ENCODE assay signal across 9 cellular contexts in genomic region chr5:142726188-142726731, GRCh38. TPM values are rescaled to one million over a fixed set of nuclear protein-coding genes. Genes with fewer than 3 reads are reported as not detected.
DNase-seq lines count a peak whose midpoint lies in the region; ATAC-seq and FAIRE-seq lines count a peak whose summit lies in the region.
"Had no signal": no experiment of that assay in that cellular context is flagged by ENCODE, and none has a peak within 500 bp of the region (broad histone marks: within the 10 kb centered on the region; RNA-seq: fewer than 3 reads in every experiment).

No MANE protein-coding gene starts in this region.

- peak overlapping the region; percentile 98 for H3K27ac Mint-ChIP-seq in activated T-cell treated with anti-CD3 and anti-CD28 coated beads, Interleukin-2, amount 50 U/mL, for 72 hours
- no peak overlapping the region for H3K27ac Mint-ChIP-seq in activated T-cell treated with anti-CD3 and anti-CD28 coated beads, Interleukin-2, amount 50 U/mL, for 24 hours
- H3K27ac Mint-ChIP-seq in stimulated activated effector memory CD8-positive, alpha-beta T cell treated with anti-CD3 and anti-CD28 coated beads, Interleukin-12 subunit alpha, Interleukin-12 subunit beta, amount 100 ng/mL, for 72 hours, result peak overlapping the region; percentile 38

- peaks cover 19% of the 10 kb centered on the region for H3K4me1 Mint-ChIP-seq in activated T-cell treated with anti-CD3 and anti-CD28 coated beads, Interleukin-2, amount 50 U/mL, for 72 hours (ENCODE audit: low read depth)
- H3K4me1 Mint-ChIP-seq in activated T-cell treated with anti-CD3 and anti-CD28 coated beads, Interleukin-2, amount 50 U/mL, for 24 hours (ENCODE audit: low read depth), result peaks cover 15% of the 10 kb centered on the region
- H3K4me1 Mint-ChIP-seq in stimulated activated effector memory CD8-positive, alpha-beta T cell treated with anti-CD3 and anti-CD28 coated beads, Interleukin-12 subunit alpha, Interleukin-12 subunit beta, amount 100 ng/mL, for 72 hours, result peaks cover 16% of the 10 kb centered on the region

- peak; percentile 29 for FAIRE-seq in endometrium (lab: Jason Lieb, UNC)

- ATAC-seq in activated T-cell treated with anti-CD3 and anti-CD28 coated beads, Interleukin-2, amount 50 U/mL, for 72 hours (replicated peaks in 1 of 2), result peak; percentile 80 to 84
- peak; percentile 75 for ATAC-seq in stimulated activated effector memory CD8-positive, alpha-beta T cell treated with anti-CD3 and anti-CD28 coated beads, Interleukin-12 subunit alpha, Interleukin-12 subunit beta, amount 100 ng/mL, for 72 hours

- no peaks in the 10 kb centered on the region for H3K27me3 Mint-ChIP-seq in activated T-cell treated with anti-CD3 and anti-CD28 coated beads, Interleukin-2, amount 50 U/mL, for 72 hours (ENCODE audit: low read depth)
- no peaks in the 10 kb centered on the region for H3K27me3 Mint-ChIP-seq in activated T-cell treated with anti-CD3 and anti-CD28 coated beads, Interleukin-2, amount 50 U/mL, for 24 hours

- no peaks in the 10 kb centered on the region for H3K36me3 Mint-ChIP-seq in activated T-cell treated with anti-CD3 and anti-CD28 coated beads, Interleukin-2, amount 50 U/mL, for 72 hours (ENCODE audit: insufficient read depth in 2 of 2)
- H3K36me3 Mint-ChIP-seq in activated T-cell treated with anti-CD3 and anti-CD28 coated beads, Interleukin-2, amount 50 U/mL, for 24 hours (ENCODE audit: low read depth), result no peaks in the 10 kb centered on the region
- no peaks in the 10 kb centered on the region for H3K36me3 Mint-ChIP-seq in stimulated activated effector memory CD8-positive, alpha-beta T cell treated with anti-CD3 and anti-CD28 coated beads, Interleukin-12 subunit alpha, Interleukin-12 subunit beta, amount 100 ng/mL, for 72 hours

- H3K9me3 Mint-ChIP-seq in activated T-cell treated with anti-CD3 and anti-CD28 coated beads, Interleukin-2, amount 50 U/mL, for 72 hours, result peaks cover 0 to 2% of the 10 kb centered on the region in 2 donors
- no peaks in the 10 kb centered on the region for H3K9me3 Mint-ChIP-seq in activated T-cell treated with anti-CD3 and anti-CD28 coated beads, Interleukin-2, amount 50 U/mL, for 24 hours
- H3K9me3 Mint-ChIP-seq in stimulated activated effector memory CD8-positive, alpha-beta T cell treated with anti-CD3 and anti-CD28 coated beads, Interleukin-12 subunit alpha, Interleukin-12 subunit beta, amount 100 ng/mL, for 72 hours, result no peaks in the 10 kb centered on the region

- H3K4me3 Mint-ChIP-seq in activated T-cell treated with anti-CD3 and anti-CD28 coated beads, Interleukin-2, amount 50 U/mL, for 72 hours, result peak overlapping the region in 1 of 2 donors; percentile 50
- H3K4me3 Mint-ChIP-seq in activated T-cell treated with anti-CD3 and anti-CD28 coated beads, Interleukin-2, amount 50 U/mL, for 24 hours, result no peak overlapping the region
- no peak overlapping the region for H3K4me3 Mint-ChIP-seq in stimulated activated effector memory CD8-positive, alpha-beta T cell treated with anti-CD3 and anti-CD28 coated beads, Interleukin-12 subunit alpha, Interleukin-12 subunit beta, amount 100 ng/mL, for 72 hours

- DNase-seq in activated T-cell treated with anti-CD3 and anti-CD28 coated beads, Interleukin-2, amount 50 U/mL, for 72 hours, result no peak
- no peak for DNase-seq in activated T-cell treated with anti-CD3 and anti-CD28 coated beads, Interleukin-2, amount 50 U/mL, for 24 hours
- DNase-seq in NOMO-1 treated with dmso at 0.1 percent for 144 hours (lab: John Stamatoyannopoulos, UW; ENCODE audit: unreplicated experiment) (peak; percentile 49), NCI-H774 (lab: John Stamatoyannopoulos, UW) (no peak), NCI-H2107 treated with DMSO at 0.1 percent for 48 hours (lab: John Stamatoyannopoulos, UW; ENCODE audit: unreplicated experiment) (no peak), NCI-H524 (lab: John Stamatoyannopoulos, UW) (no peak)
- DNase-seq in stimulated activated effector memory CD8-positive, alpha-beta T cell treated with anti-CD3 and anti-CD28 coated beads, Interleukin-12 subunit alpha, Interleukin-12 subunit beta, amount 100 ng/mL, for 72 hours (ENCODE audit: low spot score in 2 of 2), result no peak
- DNase-seq: ACHN had no signal

RNA-seq across cellular contexts. Expression of gene FGF1, which starts 40.4 kb away (rescaled TPM):
- total RNA-seq in activated T-cell treated with anti-CD3 and anti-CD28 coated beads, Interleukin-2, amount 50 U/mL, for 72 hours, result not detected

RNA-seq across cellular contexts. Expression of gene ARHGAP26, which starts 43.9 kb away (rescaled TPM):
- total RNA-seq in activated T-cell treated with anti-CD3 and anti-CD28 coated beads, Interleukin-2, amount 50 U/mL, for 72 hours, result 10 to 100 TPM; 24.0 to 24.3 TPM
